Comparison of ENCODE assay signal across 8 cellular contexts in the genomic region with DNA sequence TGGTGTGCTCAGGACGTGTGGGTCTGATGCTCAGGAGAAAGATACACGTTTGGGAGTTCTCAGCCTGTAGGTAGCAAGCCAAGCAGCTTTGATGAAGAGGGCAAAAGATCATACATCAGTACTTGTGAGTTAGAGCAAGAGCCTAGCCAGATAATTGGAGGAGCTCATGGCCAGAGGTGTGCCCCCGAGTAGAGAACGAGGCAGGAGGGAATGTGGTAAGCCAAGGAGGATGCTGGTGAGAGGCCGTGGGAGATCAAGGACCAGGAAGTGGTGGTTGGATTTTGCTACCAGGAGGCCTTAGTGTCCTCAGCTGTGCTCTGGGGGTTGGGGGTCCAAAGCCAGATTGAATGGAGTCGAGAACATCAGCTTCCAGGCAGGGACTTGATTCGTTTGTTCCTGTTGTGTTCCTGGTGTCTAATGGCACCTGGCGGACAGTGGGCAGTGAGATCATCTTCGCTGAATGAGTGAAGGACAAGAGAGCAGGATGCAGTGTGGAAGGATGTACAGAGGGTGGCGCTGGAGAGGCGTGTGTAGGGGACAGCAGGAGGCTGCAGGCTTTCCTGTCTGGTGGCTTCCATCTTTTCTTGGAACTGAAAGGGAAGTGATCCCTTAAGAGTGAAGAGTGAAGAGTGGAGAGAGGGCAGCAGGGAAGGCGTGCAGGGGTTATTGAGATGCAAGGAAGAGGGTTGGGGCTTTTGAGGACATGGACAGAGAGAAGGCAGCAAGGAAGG. TPM values are rescaled to one million over a fixed set of nuclear protein-coding genes. Genes with fewer than 3 reads are reported as not detected.
A peak's percentile ranks its signal among the peaks of the same experiment; 100 is the strongest.
DNase-seq lines count a peak whose midpoint lies in the region; ATAC-seq and TF ChIP-seq lines count a peak whose summit lies in the region.

No MANE protein-coding gene starts in this region.

- no peak overlapping the region for H3K4me3 ChIP-seq in adipocyte (ENCODE audit: low read length)
- H3K4me3 ChIP-seq in kidney epithelial cell (ENCODE audit: low read depth, low read length): no peak overlapping the region
- H3K4me3 ChIP-seq in tibial artery: no peak overlapping the region

- no peak overlapping the region for H3K9ac ChIP-seq in adipocyte (ENCODE audit: low read length)

- intact Hi-C loops in Right ventricle myocardium superior (cut with DNase I) (no loop called here), cardiac septum (cut with DNase I) (no loop called here), tibial artery (cut with DNase I; ENCODE audit: low total_unique reads) (no loop called here)

- H3K4me1 ChIP-seq in adipocyte (ENCODE audit: control insufficient read depth, insufficient read depth, low read length) (peaks cover 6% of the 10 kb centered on the region), tibial artery (peaks cover 0 to 15% (median 5%) of the 10 kb centered on the region in 4 donors)

- H3K9me3 ChIP-seq in adipocyte (ENCODE audit: control insufficient read depth, low read length): no peaks in the 10 kb centered on the region
- H3K9me3 ChIP-seq in tibial artery: no peaks in the 10 kb centered on the region

- H3K27ac ChIP-seq in tibial artery: no peak overlapping the region

- peak; percentile 50 for TF ChIP-seq CTCF in kidney epithelial cell (IDR thresholded peaks at IDR 0.05; ENCODE audit: insufficient read depth, low read length, poor library complexity, severe bottlenecking)
- peak; percentile 47 to 49 for TF ChIP-seq CTCF in tibial artery (IDR thresholded peaks at IDR 0.05)

- H3K27me3 ChIP-seq in adipocyte (replicated peaks; ENCODE audit: control insufficient read depth, insufficient read depth, low read length): no peaks in the 10 kb centered on the region
- H3K27me3 ChIP-seq in kidney epithelial cell (ENCODE audit: control insufficient read depth, insufficient read depth, low read length): no peaks in the 10 kb centered on the region
- H3K27me3 ChIP-seq in tibial artery: no peaks in the 10 kb centered on the region

- H3K36me3 ChIP-seq in adipocyte (ENCODE audit: control insufficient read depth, insufficient read depth, low read length, severe bottlenecking) (peaks cover 31% of the 10 kb centered on the region), kidney epithelial cell (ENCODE audit: control insufficient read depth, insufficient read depth, low read length) (peaks cover 3% of the 10 kb centered on the region), tibial artery (peaks cover 7 to 77% (median 33%) of the 10 kb centered on the region in 3 donors)

- ATAC-seq in Right ventricle myocardium superior (ENCODE audit: poor library complexity): no peak
- no peak for ATAC-seq in GM21515 (IDR thresholded peaks at IDR 0.05; ENCODE audit: unreplicated experiment)

- DNase-seq in Right ventricle myocardium superior (peak; percentile 61), cardiac septum (ENCODE audit: low spot score) (no peak), NCI-H460 (ENCODE audit: extremely low read depth, low read depth) (peak; percentile 38), adipocyte (ENCODE audit: low read depth) (peak; percentile 64), kidney epithelial cell (ENCODE audit: low read depth) (no peak), tibial artery (peak in 1 of 2 donors; percentile 55), activated gamma-delta T cell (lab: John Stamatoyannopoulos, UW) (no peak)

RNA-seq across cellular contexts. Expression of gene FBXL19, which starts 11.6 kb away (rescaled TPM):
- total RNA-seq in Right ventricle myocardium superior (4.7 TPM), cardiac septum (8.0 TPM), kidney epithelial cell (36.4 and 37.9 TPM in 2 replicates)
- total RNA-seq in NCI-H460 (2014; rRNA removed; shearing (Covaris generic)): 12.3 and 14.2 TPM in 2 replicates
- polyA plus RNA-seq in NCI-H460 (2014; cell fraction: nucleus; rRNA removed): 16.4 and 19.5 TPM in 2 replicates

RNA-seq across cellular contexts. Expression of gene ORAI3, which starts 13.9 kb away (rescaled TPM):
- 9.5 TPM for total RNA-seq in Right ventricle myocardium superior
- total RNA-seq in cardiac septum: 9.5 TPM
- total RNA-seq in NCI-H460 (2014; rRNA removed; shearing (Covaris generic)): 20.1 and 21.9 TPM in 2 replicates
- polyA plus RNA-seq in NCI-H460 (2014; cell fraction: nucleus; rRNA removed): 12.5 and 13.1 TPM in 2 replicates
- total RNA-seq in kidney epithelial cell: 35.3 and 37.9 TPM in 2 replicates

RNA-seq across cellular contexts. Expression of gene SETD1A, which starts 22.6 kb away (rescaled TPM):
- total RNA-seq in Right ventricle myocardium superior (6.9 TPM), cardiac septum (9.6 TPM), kidney epithelial cell (7.2 TPM in 2 replicates)
- 5.0 and 6.8 TPM in 2 replicates for total RNA-seq in NCI-H460 (2014; rRNA removed; shearing (Covaris generic))
- polyA plus RNA-seq in NCI-H460 (2014; cell fraction: nucleus; rRNA removed): 6.8 and 8.9 TPM in 2 replicates

RNA-seq across cellular contexts. Expression of gene CTF1, which starts 38.6 kb away (rescaled TPM):
- 6.5 TPM for total RNA-seq in Right ventricle myocardium superior
- total RNA-seq in cardiac septum: 17.7 TPM
- total RNA-seq in NCI-H460 (2014; rRNA removed; shearing (Covaris generic)): 0.59 and 0.92 TPM in 2 replicates
- polyA plus RNA-seq in NCI-H460 (2014; cell fraction: nucleus; rRNA removed): 0.32 and 0.65 TPM in 2 replicates
- 1.4 and 2.1 TPM in 2 replicates for total RNA-seq in kidney epithelial cell

RNA-seq across cellular contexts. Expression of gene BCL7C, which starts 41.1 kb away (rescaled TPM):
- total RNA-seq in Right ventricle myocardium superior (28.8 TPM), cardiac septum (27.6 TPM), kidney epithelial cell (43.1 and 46.3 TPM in 2 replicates)
- 34.1 and 45.1 TPM in 2 replicates for total RNA-seq in NCI-H460 (2014; rRNA removed; shearing (Covaris generic))
- 34.0 and 68.2 TPM in 2 replicates for polyA plus RNA-seq in NCI-H460 (2014; cell fraction: nucleus; rRNA removed)

Comparison
In these comparisons a context has a peak if more than half of its experiments do, and no peak if none do; other contexts are left out.
1. DNase-seq: peak in Right ventricle myocardium superior (single experiment), NCI-H460 (single experiment) and adipocyte (single experiment); none in cardiac septum (single experiment), kidney epithelial cell (single experiment) and activated gamma-delta T cell (single experiment).